Comparison of ENCODE assay signal across 23 cellular contexts in the genomic region with DNA sequence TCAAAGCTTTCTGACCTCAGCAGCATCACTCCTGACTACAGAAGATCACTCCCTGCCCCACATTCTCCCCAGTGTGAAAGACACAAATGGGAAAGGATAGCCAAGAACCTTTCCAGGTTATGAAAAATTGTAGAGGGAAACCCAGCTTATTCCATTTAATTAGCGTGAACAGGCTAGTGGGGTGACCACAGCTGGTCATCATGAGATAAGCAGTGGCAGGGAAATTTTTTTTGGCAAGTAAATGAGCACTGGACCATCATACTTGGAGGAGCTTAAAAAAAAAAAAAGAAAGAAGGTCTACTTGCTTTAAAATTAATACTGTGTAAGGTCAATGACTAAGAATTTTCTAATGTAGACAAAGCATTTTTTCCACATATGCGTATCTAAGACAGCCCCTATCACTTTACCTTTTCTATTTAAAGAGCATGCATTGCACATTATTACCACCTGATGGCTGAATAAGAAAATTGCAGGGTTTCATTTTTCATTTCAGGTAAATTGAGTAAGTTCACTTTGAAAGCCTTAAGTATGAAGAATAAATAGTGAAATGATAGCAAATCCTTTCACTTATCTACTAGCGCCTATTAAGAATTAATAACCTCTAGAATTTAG.
DNase-seq lines count a peak whose midpoint lies in the region; ATAC-seq, FAIRE-seq and TF ChIP-seq lines count a peak whose summit lies in the region.
"Had no signal": no experiment of that assay in that cellular context is flagged by ENCODE, and none has a peak within 500 bp of the region (broad histone marks: within the 10 kb centered on the region; RNA-seq: fewer than 3 reads in every experiment).

No MANE protein-coding gene starts in this region.

- intact Hi-C loops in PC-3 (cut with micrococcal nuclease): loop anchor here (1.0 to 10.0 kb wide), 6 partner anchors 80 to 1178 kb away; no protein-coding TSS in a partner anchor

- ATAC-seq in SK-N-SH treated with all-trans-retinoic acid at 6 μM for 48 hours (no peak), PC-3 (peak; percentile 44)
- ATAC-seq in activated T-cell treated with anti-CD3 and anti-CD28 coated beads, Interleukin-2, amount 50 U/mL, for 72 hours (replicated peaks in 1 of 2): no peak
- ATAC-seq: activated naive CD8-positive, alpha-beta T cell treated with anti-CD3 and anti-CD28 coated beads, Interleukin-2, amount 50 U/mL, for 24 hours; gastrocnemius medialis; natural killer cell had no signal

- no peaks in the 10 kb centered on the region for H3K79me2 ChIP-seq in SK-N-SH (ENCODE audit: insufficient read depth)
- peaks cover 12% of the 10 kb centered on the region for H3K79me2 ChIP-seq in PC-3 (ENCODE audit: low read length)
- H3K79me2 ChIP-seq: parathyroid adenoma had no signal

- no peaks in the 10 kb centered on the region for H3K27me3 Mint-ChIP-seq in activated T-cell treated with anti-CD3 and anti-CD28 coated beads, Interleukin-2, amount 50 U/mL, for 72 hours (ENCODE audit: low read depth)
- H3K27me3 Mint-ChIP-seq: activated naive CD8-positive, alpha-beta T cell treated with anti-CD3 and anti-CD28 coated beads, Interleukin-2, amount 50 U/mL, for 24 hours; IgD-negative memory B cell had no signal

- H3K27ac Mint-ChIP-seq in activated T-cell treated with anti-CD3 and anti-CD28 coated beads, Interleukin-2, amount 50 U/mL, for 72 hours: no peak overlapping the region
- H3K27ac Mint-ChIP-seq: activated naive CD8-positive, alpha-beta T cell treated with anti-CD3 and anti-CD28 coated beads, Interleukin-2, amount 50 U/mL, for 24 hours; IgD-negative memory B cell; natural killer cell had no signal

- TF ChIP-seq CTCF in SK-N-SH (IDR thresholded peaks at IDR 0.05) (no peak), PC-3 (conservative IDR thresholded peaks at IDR 0.05; ENCODE audit: low read depth, low read length) (peak; percentile 70), epithelial cell of esophagus (IDR thresholded peaks at IDR 0.05; ENCODE audit: insufficient read depth, low read depth, low read length, missing control alignments) (peak; percentile 27)

- 66% methylated on average over 3 of the region's 3 CpGs for WGBS in SK-N-SH (ENCODE audit: low lambda C conversion rate)

- no peak for FAIRE-seq in HTR-8/SVneo (lab: Jason Lieb, UNC)

- H3K9me3 ChIP-seq in SK-N-SH (no peaks in the 10 kb centered on the region), PC-3 (ENCODE audit: low read length) (no peaks in the 10 kb centered on the region)
- H3K9me3 ChIP-seq: gastrocnemius medialis, suprapubic skin, uterus had no signal

- H3K36me3 ChIP-seq in SK-N-SH (replicated peaks in 1 of 2; ENCODE audit: control insufficient read depth in 1 of 2, insufficient read depth in 2 of 2, low read length in 1 of 2) (no peaks in the 10 kb centered on the region), PC-3 (ENCODE audit: low read depth, low read length) (no peaks in the 10 kb centered on the region)
- H3K36me3 ChIP-seq: gastrocnemius medialis, suprapubic skin, uterus had no signal

- no peaks in the 10 kb centered on the region for H3K9me2 ChIP-seq in SK-N-SH
- H3K9me2 ChIP-seq in PC-3 (replicated peaks; ENCODE audit: low read length): no peaks in the 10 kb centered on the region

- H3K36me3 Mint-ChIP-seq in activated T-cell treated with anti-CD3 and anti-CD28 coated beads, Interleukin-2, amount 50 U/mL, for 72 hours (ENCODE audit: insufficient read depth in 2 of 2): no peaks in the 10 kb centered on the region
- H3K36me3 Mint-ChIP-seq: IgD-negative memory B cell, natural killer cell had no signal

- H3K4me1 Mint-ChIP-seq in activated T-cell treated with anti-CD3 and anti-CD28 coated beads, Interleukin-2, amount 50 U/mL, for 72 hours (ENCODE audit: low read depth): no peaks in the 10 kb centered on the region
- H3K4me1 Mint-ChIP-seq: activated naive CD8-positive, alpha-beta T cell treated with anti-CD3 and anti-CD28 coated beads, Interleukin-2, amount 50 U/mL, for 24 hours; IgD-negative memory B cell; natural killer cell had no signal

- no peaks in the 10 kb centered on the region for H3K27me3 ChIP-seq in SK-N-SH (ENCODE audit: insufficient read depth)
- H3K27me3 ChIP-seq in PC-3 (ENCODE audit: low read length): no peaks in the 10 kb centered on the region
- H3K27me3 ChIP-seq: gastrocnemius medialis, suprapubic skin, uterus had no signal

- no TSS peak for BruUV-seq in PC-3 (replicated peaks; lab: Mats Ljungman, UMichigan)

- H3K9me3 Mint-ChIP-seq in activated T-cell treated with anti-CD3 and anti-CD28 coated beads, Interleukin-2, amount 50 U/mL, for 72 hours: peaks cover 0 to 2% of the 10 kb centered on the region in 2 donors
- H3K9me3 Mint-ChIP-seq: activated naive CD8-positive, alpha-beta T cell treated with anti-CD3 and anti-CD28 coated beads, Interleukin-2, amount 50 U/mL, for 24 hours had no signal

- H3K27ac ChIP-seq in SK-N-SH (ENCODE audit: low read depth in 2 of 2, low read length in 1 of 2): no peak overlapping the region
- H3K27ac ChIP-seq in PC-3 (ENCODE audit: low read length): peak overlapping the region; percentile 52
- H3K27ac ChIP-seq: gastrocnemius medialis, HL-60, parathyroid adenoma, suprapubic skin, uterus had no signal

- H2AFZ ChIP-seq in SK-N-SH (ENCODE audit: low read depth): no peak overlapping the region
- no peak overlapping the region for H2AFZ ChIP-seq in PC-3 (ENCODE audit: low read length)
- H2AFZ ChIP-seq: parathyroid adenoma had no signal

- H3F3A ChIP-seq in SK-N-SH (replicated peaks; ENCODE audit: insufficient read depth) (no peaks in the 10 kb centered on the region), PC-3 (ENCODE audit: low read length, unreplicated experiment) (no peaks in the 10 kb centered on the region)

- H3K4me1 ChIP-seq in SK-N-SH (ENCODE audit: control insufficient read depth in 1 of 2, insufficient read depth in 2 of 2, low read depth in 1 of 2, low read length in 1 of 2) (peaks cover 0 to 3% of the 10 kb centered on the region in 2 experiments; a peak in 1 of 4 replicates), PC-3 (ENCODE audit: insufficient read depth, low read length) (peaks cover 58% of the 10 kb centered on the region)
- H3K4me1 ChIP-seq: gastrocnemius medialis, parathyroid adenoma, suprapubic skin, uterus had no signal

- DNase-seq in SK-N-SH (peak; percentile 3), PC-3 (peak; percentile 71), epithelial cell of esophagus (ENCODE audit: low read depth) (peak; percentile 38), nucleus accumbens (lab: John Stamatoyannopoulos, UW) (no peak), HTR-8/SVneo (ENCODE audit: insufficient read length, low spot score) (no peak), AG20443 (ENCODE audit: low spot score) (no peak)
- no peak for DNase-seq in activated T-cell treated with anti-CD3 and anti-CD28 coated beads, Interleukin-2, amount 50 U/mL, for 72 hours
- DNase-seq: activated CD4-positive, alpha-beta T cell treated with anti-CD3 and anti-CD28 coated beads, Interleukin-2, amount 50 U/mL, for 1 hour; activated CD8-positive, alpha-beta memory T cell treated with anti-CD3 and anti-CD28 coated beads, Interleukin-2, amount 50 U/mL, for 4 hours; activated effector memory CD4-positive, alpha-beta T cell treated with anti-CD3 and anti-CD28 coated beads, Interleukin-2, amount 50 U/mL, for 16 hours; activated naive CD8-positive, alpha-beta T cell treated with anti-CD3 and anti-CD28 coated beads, Interleukin-2, amount 50 U/mL, for 24 hours; gastrocnemius medialis; GF-D8; natural killer cell; NCI-H187 treated with DMSO at 0.1 percent for 48 hours; NCI-H226; SHP77 treated with DMSO at 0.1 percent for 48 hours; uterus had no signal

- no peaks in the 10 kb centered on the region for H4K20me1 ChIP-seq in SK-N-SH (ENCODE audit: insufficient read depth)
- H4K20me1 ChIP-seq in PC-3 (ENCODE audit: low read length): no peaks in the 10 kb centered on the region

- TF ChIP-seq RAD21 in SK-N-SH (IDR thresholded peaks at IDR 0.05; ENCODE audit: low read length): peak; percentile 48

- POLR2A ChIA-PET in SK-N-SH (lab: Yijun Ruan, JAX): interaction anchor here (1.1 kb wide), 1 partner anchor 123 kb away, joined by 6 read pairs; no protein-coding TSS in a partner anchor
- POLR2A ChIA-PET in PC-3 (lab: Charles Lee; ENCODE audit: unreplicated experiment): interaction anchor here (0.6 kb wide), 3 partner anchors 120 to 1192 kb away, joined by 3 to 4 read pairs (median 3); no protein-coding TSS in a partner anchor

- H3K4me2 ChIP-seq in SK-N-SH (no peak overlapping the region), PC-3 (ENCODE audit: low read length) (no peak overlapping the region)

- H3K4me3 ChIP-seq in SK-N-SH (ENCODE audit: low read depth in 2 of 2, low read length in 1 of 2): no peak overlapping the region
- no peak overlapping the region for H3K4me3 ChIP-seq in PC-3 (ENCODE audit: low read length)
- no peak overlapping the region for H3K4me3 ChIP-seq in epithelial cell of esophagus (ENCODE audit: low read length)
- H3K4me3 ChIP-seq: gastrocnemius medialis, suprapubic skin, uterus had no signal

- TF ChIP-seq EP300 in SK-N-SH (IDR thresholded peaks at IDR 0.05; ENCODE audit: borderline replicate concordance in 1 of 2, low read depth in 1 of 2, low read length in 1 of 2): no peak

- CTCF ChIA-PET in SK-N-SH (lab: Yijun Ruan, JAX) (interaction anchor here (1.0 to 1.6 kb wide), 3 partner anchors 8 to 210 kb away, joined by 3 to 4 read pairs (median 3); no protein-coding TSS in a partner anchor), PC-3 (lab: Charles Lee) (interaction anchor here (0.6 to 0.9 kb wide), 12 partner anchors 15 to 1574 kb away, joined by 3 to 17 read pairs (median 4); no protein-coding TSS in a partner anchor)

- no peak overlapping the region for H3K4me3 Mint-ChIP-seq in activated T-cell treated with anti-CD3 and anti-CD28 coated beads, Interleukin-2, amount 50 U/mL, for 72 hours
- H3K4me3 Mint-ChIP-seq: activated naive CD8-positive, alpha-beta T cell treated with anti-CD3 and anti-CD28 coated beads, Interleukin-2, amount 50 U/mL, for 24 hours; IgD-negative memory B cell; natural killer cell had no signal

- no peak overlapping the region for H3K9ac ChIP-seq in SK-N-SH
- H3K9ac ChIP-seq in PC-3 (ENCODE audit: low read length): peak overlapping the region; percentile 18
- H3K9ac ChIP-seq: parathyroid adenoma had no signal

TF ChIP-seq in SK-N-SH, 30 proteins besides CTCF, POLR2A, EP300 and RAD21 (continues in another document):
- TF ChIP-seq RFX5 (IDR thresholded peaks at IDR 0.05; ENCODE audit: low read length): no peak
- no peak for TF ChIP-seq YY1 (IDR thresholded peaks at IDR 0.05; ENCODE audit: low read depth)

TF ChIP-seq in SK-N-SH treated with all-trans-retinoic acid at 6 μM for 48 hours, 23 proteins besides CTCF, POLR2A, EP300 and RAD21 (continues in another document):
- TF ChIP-seq ZFP3 (CRISPR knock-in tag; IDR thresholded peaks at IDR 0.05) (no peak), ZC3H10 (CRISPR knock-in tag; IDR thresholded peaks at IDR 0.05) (no peak), ISL1 (CRISPR knock-in tag; IDR thresholded peaks at IDR 0.05) (no peak), ZNF70 (CRISPR knock-in tag; IDR thresholded peaks at IDR 0.05) (no peak), TOX (CRISPR knock-in tag; IDR thresholded peaks at IDR 0.05; ENCODE audit: borderline replicate concordance) (no peak)

Comparison
In these comparisons a context has a peak if more than half of its experiments do, and no peak if none do; other contexts are left out.
1. DNase-seq: peak in SK-N-SH (single experiment), PC-3 (single experiment) and epithelial cell of esophagus (single experiment); none in nucleus accumbens (0 of 56), HTR-8/SVneo (single experiment), activated T-cell treated with anti-CD3 and anti-CD28 coated beads, Interleukin-2, amount 50 U/mL, for 72 hours (0 of 2) and AG20443 (single experiment).